ENCODE assay signal across 8 cellular contexts in the genomic region with DNA sequence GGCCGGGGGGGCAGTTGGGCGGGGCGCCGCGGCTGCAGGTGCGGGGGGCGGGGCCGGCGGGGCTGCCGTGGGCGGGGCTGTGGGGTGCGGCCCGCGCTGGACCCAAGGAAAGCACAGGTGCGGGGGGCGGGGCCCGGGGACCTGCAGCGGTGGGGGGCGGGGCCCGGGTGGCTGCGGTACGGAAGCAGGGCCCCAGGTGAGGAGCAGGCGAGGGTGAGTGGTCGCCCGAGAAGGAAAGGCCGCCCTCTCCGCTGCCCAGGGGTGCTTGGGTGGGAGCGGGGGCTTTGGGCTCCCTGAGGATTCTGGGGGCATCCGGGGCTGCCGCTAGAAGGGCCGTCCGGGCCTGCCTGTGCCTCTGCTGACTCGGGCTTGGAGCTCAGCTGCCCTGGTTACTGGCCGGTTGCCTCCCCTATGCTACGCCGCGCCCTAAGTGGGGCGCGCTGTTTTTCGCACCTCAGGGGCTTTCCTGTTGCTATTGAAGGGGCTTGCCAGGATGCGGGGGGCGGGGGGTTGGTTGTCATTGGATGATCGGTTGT. TPM values are rescaled to one million over a fixed set of nuclear protein-coding genes. Genes with fewer than 3 reads are reported as not detected.
DNase-seq lines count a peak whose midpoint lies in the region; ATAC-seq and TF ChIP-seq lines count a peak whose summit lies in the region.

No MANE protein-coding gene starts in this region.

- BruUV-seq in Caco-2 (replicated peaks; lab: Mats Ljungman, UMichigan): no TSS peak

- DNase-seq in Caco-2 (peak; percentile 89 to 93), T-cell (peak in 30 of 34 experiments; percentile 11 to 50 (median 26)), mesenchymal stem cell (no peak), testis (peak; percentile 72), NCI-H524 treated with DMSO at 0.1 percent for 48 hours (lab: John Stamatoyannopoulos, UW) (no peak), SJCRH30 (no peak)

- H2BK15ac ChIP-seq in mesenchymal stem cell (ENCODE audit: low read depth, poor library complexity, severe bottlenecking): no peak overlapping the region

- H3K36me3 Mint-ChIP-seq in Caco-2 (ENCODE audit: insufficient read depth, unreplicated experiment) (peaks cover 6% of the 10 kb centered on the region), T-cell (no peaks in the 10 kb centered on the region)
- no peaks in the 10 kb centered on the region for H3K36me3 Mint-ChIP-seq in dendritic cell treated with granulocyte-macrophage colony-stimulating factor and Interleukin-4, amounts not matched to agents 40 ng/mL and 50 ng/mL, for 4 days (ENCODE audit: low read depth)

- H3K9me3 Mint-ChIP-seq in Caco-2 (ENCODE audit: unreplicated experiment) (no peaks in the 10 kb centered on the region), T-cell (peaks cover 0 to 4% (median 2%) of the 10 kb centered on the region in 3 donors)
- peaks cover 7% of the 10 kb centered on the region for H3K9me3 Mint-ChIP-seq in dendritic cell treated with granulocyte-macrophage colony-stimulating factor and Interleukin-4, amounts not matched to agents 40 ng/mL and 50 ng/mL, for 4 days

- H3K27ac Mint-ChIP-seq in Caco-2 (ENCODE audit: unreplicated experiment): peak overlapping the region; percentile 71
- H3K27ac Mint-ChIP-seq in T-cell: peak overlapping the region; percentile 24 to 41
- H3K27ac Mint-ChIP-seq in dendritic cell treated with granulocyte-macrophage colony-stimulating factor and Interleukin-4, amounts not matched to agents 40 ng/mL and 50 ng/mL, for 4 days: no peak overlapping the region

- WGBS in mesenchymal stem cell: 7% methylated on average over 32 of the region's 43 CpGs
- 15 to 16% methylated on average over 3 to 17 of the region's 43 CpGs for WGBS in testis, 2 donors

- no peak overlapping the region for H2BK120ac ChIP-seq in mesenchymal stem cell (ENCODE audit: low read depth, low read length)

- no peaks in the 10 kb centered on the region for H3K36me3 ChIP-seq in Caco-2 (ENCODE audit: control insufficient read depth, insufficient read depth, low read length)
- no peaks in the 10 kb centered on the region for H3K36me3 ChIP-seq in mesenchymal stem cell (ENCODE audit: control insufficient read depth in 1 of 2, insufficient read depth in 2 of 2, low read depth in 1 of 2, low read length in 2 of 2)
- H3K36me3 ChIP-seq in testis (ENCODE audit: low read depth, missing control alignments): no peaks in the 10 kb centered on the region
- no peaks in the 10 kb centered on the region for H3K36me3 ChIP-seq in SJCRH30

- CTCF ChIA-PET in Caco-2 (lab: Charles Lee): interaction anchor here (1.2 to 3.1 kb wide), 5 partner anchors 20 to 309 kb away, joined by 3 to 34 read pairs (median 4); no protein-coding TSS in a partner anchor
- CTCF ChIA-PET in T-cell (lab: Charles Lee): no interaction called here

- peak overlapping the region; percentile 63 for H3K4me2 ChIP-seq in mesenchymal stem cell (ENCODE audit: low read length, poor library complexity, severe bottlenecking)

- no peak overlapping the region for H2BK12ac ChIP-seq in mesenchymal stem cell (ENCODE audit: low read length in 2 of 2)

- no peak for TF ChIP-seq POLR2A in testis (IDR thresholded peaks at IDR 0.05)

- no peak overlapping the region for H4K8ac ChIP-seq in mesenchymal stem cell (ENCODE audit: low read length)

- no peak overlapping the region for H3K27ac ChIP-seq in mesenchymal stem cell (ENCODE audit: low read length, poor library complexity, severe bottlenecking)
- peak overlapping the region in 1 of 2 donors; percentile 86 for H3K27ac ChIP-seq in testis
- no peak overlapping the region for H3K27ac ChIP-seq in SJCRH30

- H3K4me3 Mint-ChIP-seq in Caco-2 (ENCODE audit: unreplicated experiment): peak overlapping the region; percentile 78
- H3K4me3 Mint-ChIP-seq in T-cell: peak overlapping the region; percentile 61 to 73 (median 70)
- H3K4me3 Mint-ChIP-seq in dendritic cell treated with granulocyte-macrophage colony-stimulating factor and Interleukin-4, amounts not matched to agents 40 ng/mL and 50 ng/mL, for 4 days: peak overlapping the region; percentile 42

- H3K4me1 Mint-ChIP-seq in Caco-2 (ENCODE audit: low read depth, unreplicated experiment) (peaks cover 14% of the 10 kb centered on the region), T-cell (peaks cover 7 to 9% (median 8%) of the 10 kb centered on the region in 3 donors)
- H3K4me1 Mint-ChIP-seq in dendritic cell treated with granulocyte-macrophage colony-stimulating factor and Interleukin-4, amounts not matched to agents 40 ng/mL and 50 ng/mL, for 4 days (ENCODE audit: low read depth): peaks cover 14% of the 10 kb centered on the region

- no peak overlapping the region for H2BK5ac ChIP-seq in mesenchymal stem cell (ENCODE audit: low read depth, low read length, poor library complexity, severe bottlenecking)

- H3K14ac ChIP-seq in mesenchymal stem cell (ENCODE audit: low read length in 2 of 2): no peak overlapping the region

- H2AK5ac ChIP-seq in mesenchymal stem cell (ENCODE audit: low read length, severe bottlenecking): no peak overlapping the region

- H3K9ac ChIP-seq in mesenchymal stem cell (ENCODE audit: low read length): no peak overlapping the region

- no peak overlapping the region for H2AFZ ChIP-seq in mesenchymal stem cell (ENCODE audit: low read depth, low read length)

- H3K23ac ChIP-seq in mesenchymal stem cell (ENCODE audit: low read length in 2 of 2): no peak overlapping the region

- no peaks in the 10 kb centered on the region for H3K27me3 ChIP-seq in Caco-2 (replicated peaks; ENCODE audit: control insufficient read depth, insufficient read depth, low read length)
- H3K27me3 ChIP-seq in mesenchymal stem cell (ENCODE audit: control insufficient read depth in 1 of 2, insufficient read depth in 1 of 2, low read length in 2 of 2): peaks cover 8 to 33% of the 10 kb centered on the region in 2 experiments
- H3K27me3 ChIP-seq in testis: no peaks in the 10 kb centered on the region
- H3K27me3 ChIP-seq in SJCRH30: no peaks in the 10 kb centered on the region

- intact Hi-C loops in Caco-2 (cut with micrococcal nuclease; ENCODE audit: unreplicated experiment) (loop anchor here (2.0 kb wide), 2 partner anchors 31 to 55 kb away; partner anchors contain the start of gene ZBTB34), testis (cut with DNase I; ENCODE audit: low total_unique reads) (no loop called here)
- intact Hi-C loops in dendritic cell treated with granulocyte-macrophage colony-stimulating factor and Interleukin-4, amounts not matched to agents 40 ng/mL and 50 ng/mL, for 4 days (cut with micrococcal nuclease): no loop called here

- peak; percentile 21 for ATAC-seq in HG02885 (IDR thresholded peaks at IDR 0.05; ENCODE audit: poor library complexity, unreplicated experiment)
- ATAC-seq in T-cell (replicated peaks in 1 of 4): peak; percentile 20 to 39 (median 22)

- no peak overlapping the region for H3K4ac ChIP-seq in mesenchymal stem cell (ENCODE audit: low read depth in 1 of 2, low read length in 2 of 2)

- peak overlapping the region; percentile 86 for H3K4me3 ChIP-seq in Caco-2 (ENCODE audit: low read depth, low read length)
- peak overlapping the region in 1 of 2 experiments; percentile 82 for H3K4me3 ChIP-seq in mesenchymal stem cell (ENCODE audit: insufficient read depth in 1 of 2, low read depth in 1 of 2, low read length in 2 of 2)
- peak overlapping the region; percentile 26 to 84 for H3K4me3 ChIP-seq in testis
- H3K4me3 ChIP-seq in SJCRH30: no peak overlapping the region

- H4K91ac ChIP-seq in mesenchymal stem cell (ENCODE audit: low read length): no peak overlapping the region

- TF ChIP-seq CTCF in Caco-2 (IDR thresholded peaks at IDR 0.05; ENCODE audit: insufficient read depth in 1 of 2, low read depth in 1 of 2, low read length in 1 of 2, severe bottlenecking in 1 of 2, unreplicated experiment in 1 of 2): no peak
- TF ChIP-seq CTCF in testis (IDR thresholded peaks at IDR 0.05): no peak

- H3K18ac ChIP-seq in mesenchymal stem cell (ENCODE audit: low read depth in 1 of 2, low read length in 2 of 2): no peak overlapping the region

- H3K79me1 ChIP-seq in mesenchymal stem cell (replicated peaks; ENCODE audit: low read length, poor library complexity, severe bottlenecking): no peaks in the 10 kb centered on the region

- peaks cover 33% of the 10 kb centered on the region for H3K4me1 ChIP-seq in Caco-2
- peaks cover 9% of the 10 kb centered on the region for H3K4me1 ChIP-seq in mesenchymal stem cell (ENCODE audit: control insufficient read depth, insufficient read depth, low read depth, low read length)
- H3K4me1 ChIP-seq in testis: no peaks in the 10 kb centered on the region
- no peaks in the 10 kb centered on the region for H3K4me1 ChIP-seq in SJCRH30

- H3K9me3 ChIP-seq in Caco-2 (no peaks in the 10 kb centered on the region), mesenchymal stem cell (ENCODE audit: control insufficient read depth, low read length) (peaks cover 4% of the 10 kb centered on the region), testis (no peaks in the 10 kb centered on the region), SJCRH30 (replicated peaks) (no peaks in the 10 kb centered on the region)

- POLR2A ChIA-PET in Caco-2 (lab: Charles Lee): interaction anchor here (0.6 to 1.6 kb wide), 4 partner anchors 25 to 481 kb away, joined by 4 to 8 read pairs (median 6); partner anchors contain the start of gene SLC2A8
- POLR2A ChIA-PET in T-cell (lab: Charles Lee): interaction anchor here in 1 of 2 donors (1.6 kb wide), 1 partner anchor 310 kb away, joined by 3 read pairs; no protein-coding TSS in a partner anchor

- peaks cover 7% of the 10 kb centered on the region for H3K27me3 Mint-ChIP-seq in Caco-2 (ENCODE audit: insufficient read depth, unreplicated experiment)
- H3K27me3 Mint-ChIP-seq in T-cell: peaks cover 0 to 5% of the 10 kb centered on the region in 2 donors
- H3K27me3 Mint-ChIP-seq in dendritic cell treated with granulocyte-macrophage colony-stimulating factor and Interleukin-4, amounts not matched to agents 40 ng/mL and 50 ng/mL, for 4 days: peaks cover 44% of the 10 kb centered on the region

RNA-seq across cellular contexts. Expression of gene RALGPS1, which starts 0.8 kb away (rescaled TPM):
- total RNA-seq in Caco-2 (2022) (41.5 and 43.9 TPM in 2 replicates), T-cell (10 to 100 TPM in 1 of 5 donors, 1 to 10 TPM in 4; 7.3 to 13.9 (median 9.4) TPM), testis (10 to 100 TPM; 36.9 to 48.6 TPM)
- 1.6 TPM for polyA plus RNA-seq in mesenchymal stem cell (2013, experiment 1 of 2)
- 1.6 TPM for polyA plus RNA-seq in mesenchymal stem cell (2013, experiment 2 of 2)
- 35.9 TPM for polyA plus RNA-seq in testis (ENCODE audit: insufficient read depth, low read depth, low replicate concordance)
- total RNA-seq in SJCRH30 (2014; rRNA removed; shearing (Covaris generic)): 1.8 and 2.3 TPM in 2 replicates

RNA-seq across cellular contexts. Expression of gene ZBTB34, which starts 54.9 kb away (rescaled TPM):
- 16.8 and 17.1 TPM in 2 replicates for total RNA-seq in Caco-2 (2022)
- total RNA-seq in T-cell: 1 to 10 TPM; 5.4 to 8.7 (median 7.9) TPM
- 6.7 TPM for polyA plus RNA-seq in mesenchymal stem cell (2013, experiment 1 of 2)
- 6.5 TPM for polyA plus RNA-seq in mesenchymal stem cell (2013, experiment 2 of 2)
- total RNA-seq in testis: 10 to 100 TPM; 14.0 to 14.6 TPM
- polyA plus RNA-seq in testis (ENCODE audit: insufficient read depth, low read depth, low replicate concordance): 6.2 TPM
- 21.6 and 23.5 TPM in 2 replicates for total RNA-seq in SJCRH30 (2014; rRNA removed; shearing (Covaris generic))

Comparison
In these comparisons a context has a peak if more than half of its experiments do, and no peak if none do; other contexts are left out.
1. DNase-seq: peak in Caco-2 (2 of 2), T-cell (30 of 34) and testis (single experiment); none in mesenchymal stem cell (single experiment), NCI-H524 treated with DMSO at 0.1 percent for 48 hours (single experiment) and SJCRH30 (0 of 2).
2. Peak in every context shown above with its lines, with median percentiles within 50 percentile points of each other: H3K4me3 Mint-ChIP-seq.